In genomic region chr9:36818965-36819870, GRCh38 we compare ENCODE assay signal across 12 cellular contexts.
DNase-seq lines count a peak whose midpoint lies in the region; TF ChIP-seq lines count a peak whose summit lies in the region.
"Had no signal": no experiment of that assay in that cellular context is flagged by ENCODE, and none has a peak within 500 bp of the region (broad histone marks: within the 10 kb centered on the region; RNA-seq: fewer than 3 reads in every experiment).

No MANE protein-coding gene starts in this region.

- H3K27me3 Mint-ChIP-seq in neural progenitor cell (ENCODE audit: insufficient read depth, low read depth), result peaks cover 19% of the 10 kb centered on the region

- peaks cover 15% of the 10 kb centered on the region for H3K4me1 ChIP-seq in neural progenitor cell

- H3K27ac Mint-ChIP-seq in neural progenitor cell, result peak overlapping the region; percentile 26
- H3K27ac Mint-ChIP-seq: CD8-positive, alpha-beta T cell; T-helper 2 cell treated with Interferon-gamma antibody and Interleukin-4, amounts not matched to agents 5 μg/mL and 100 μg/mL, for 36 hours had no signal

- H3K9ac ChIP-seq in neural progenitor cell, result no peak overlapping the region

- H3K4me3 Mint-ChIP-seq in neural progenitor cell, result no peak overlapping the region
- H3K4me3 Mint-ChIP-seq: CD8-positive, alpha-beta T cell; T-helper 2 cell treated with Interferon-gamma antibody and Interleukin-4, amounts not matched to agents 5 μg/mL and 100 μg/mL, for 36 hours had no signal

- peaks cover 28% of the 10 kb centered on the region for H3K27me3 ChIP-seq in neural progenitor cell

- no peak overlapping the region for H3K4me3 ChIP-seq in neural progenitor cell

- H4K20me1 ChIP-seq in neural progenitor cell (ENCODE audit: low read depth), result no peaks in the 10 kb centered on the region

- no peaks in the 10 kb centered on the region for H3K36me3 Mint-ChIP-seq in neural progenitor cell
- H3K36me3 Mint-ChIP-seq: CD8-positive, alpha-beta T cell had no signal

- peaks cover 2% of the 10 kb centered on the region for H3K9me3 Mint-ChIP-seq in neural progenitor cell
- H3K9me3 Mint-ChIP-seq: CD8-positive, alpha-beta T cell; T-helper 2 cell treated with Interferon-gamma antibody and Interleukin-4, amounts not matched to agents 5 μg/mL and 100 μg/mL, for 36 hours had no signal

- H3K79me2 ChIP-seq in neural progenitor cell (ENCODE audit: low read depth), result no peaks in the 10 kb centered on the region

- peak; percentile 35 for DNase-seq in Ammon's horn (ENCODE audit: low spot score)
- peak; percentile 57 for DNase-seq in NCI-H2227 (lab: John Stamatoyannopoulos, UW; ENCODE audit: unreplicated experiment)
- peak; percentile 59 for DNase-seq in cardiac septum (ENCODE audit: low spot score)
- peak; percentile 69 for DNase-seq in neural progenitor cell (ENCODE audit: low spot score)
- no peak for DNase-seq in GM10266 (ENCODE audit: extremely low spot score)
- DNase-seq in OCI-M1 (lab: John Stamatoyannopoulos, UW), result no peak
- no peak for DNase-seq in activated CD4-positive, CD25-positive, alpha-beta regulatory T cell (lab: John Stamatoyannopoulos, UW)
- no peak for DNase-seq in G401 (ENCODE audit: low spot score)
- DNase-seq: activated effector memory CD4-positive, alpha-beta T cell treated with Interleukin-2 at 50 U/mL for 16 hours; CD8-positive, alpha-beta T cell; effector memory CD4-positive, alpha-beta T cell had no signal

- TF ChIP-seq CTCF in neural progenitor cell (IDR thresholded peaks at IDR 0.05) (no peak), GM10266 (IDR thresholded peaks at IDR 0.05; ENCODE audit: control insufficient read depth, insufficient read depth, low read depth, missing control alignments) (no peak)

- H3F3A ChIP-seq in neural progenitor cell (ENCODE audit: low read depth), result peaks cover 14% of the 10 kb centered on the region

- in situ Hi-C loops in G401 (cut with HindIII; ENCODE audit: low sequenced_read_pairs), result no loop called here

- H3K9me3 ChIP-seq in neural progenitor cell (ENCODE audit: low read depth), result no peaks in the 10 kb centered on the region

- no peak overlapping the region for H3K27ac ChIP-seq in neural progenitor cell

- no peaks in the 10 kb centered on the region for H3K36me3 ChIP-seq in neural progenitor cell

- H3K4me2 ChIP-seq in neural progenitor cell, result peak overlapping the region; percentile 65

- intact Hi-C loops in cardiac septum (cut with DNase I), result no loop called here

- H3K4me1 Mint-ChIP-seq in neural progenitor cell, result peaks cover 34% of the 10 kb centered on the region

- peak overlapping the region; percentile 95 for H2AFZ ChIP-seq in neural progenitor cell (replicated peaks)

Comparison
In these comparisons a context has a peak if more than half of its experiments do, and no peak if none do; other contexts are left out.
1. DNase-seq: peak in Ammon's horn (single experiment), NCI-H2227 (single experiment), cardiac septum (single experiment) and neural progenitor cell (single experiment); none in GM10266 (single experiment), OCI-M1 (single experiment), activated CD4-positive, CD25-positive, alpha-beta regulatory T cell (0 of 4) and G401 (single experiment).